7 cellular contexts compared by ENCODE assay signal in genomic region chr17:68205808-68206563, GRCh38. TPM values are rescaled to one million over a fixed set of nuclear protein-coding genes. Genes with fewer than 3 reads are reported as not detected.
A peak's percentile ranks its signal among the peaks of the same experiment; 100 is the strongest.
DNase-seq lines count a peak whose midpoint lies in the region; ATAC-seq and TF ChIP-seq lines count a peak whose summit lies in the region.
"Not testable (repeated sequence)": the region's sequence is repeated elsewhere in the genome, so short reads cannot be mapped to it uniquely, and the experiment has no call there.

No MANE protein-coding gene starts in this region.

- H3K4me2 ChIP-seq in SU-DHL-6 (ENCODE audit: low read depth, low read length, poor library complexity, severe bottlenecking): peak overlapping the region; percentile 81

- H3K4me3 Mint-ChIP-seq in brain: peak overlapping the region; percentile 89 to 98 (median 92)

- not testable (repeated sequence) for H3K27me3 ChIP-seq in SU-DHL-6 (ENCODE audit: low read length); ovary

- intact Hi-C loops in ovary (cut with DNase I): not testable (repeated sequence)

- not testable (repeated sequence) for TF ChIP-seq EP300 in ovary (IDR thresholded peaks at IDR 0.05)

- TF ChIP-seq POLR2A in ovary (IDR thresholded peaks at IDR 0.05): not testable (repeated sequence)

- WGBS in ovary, 3 donors: 1% methylated on average over 15 to 49 of the region's 49 CpGs

- peak overlapping the region; percentile 71 for H3K9ac ChIP-seq in SU-DHL-6 (ENCODE audit: low read length)

- H3K27me3 Mint-ChIP-seq in brain: peaks cover 33% of the 10 kb centered on the region

- not testable (repeated sequence) for TF ChIP-seq CTCF in SU-DHL-6 (IDR thresholded peaks at IDR 0.05; ENCODE audit: insufficient read depth, low read length, poor library complexity, severe bottlenecking); brain (conservative IDR thresholded peaks at IDR 0.05); ovary (IDR thresholded peaks at IDR 0.05)

- ATAC-seq in GM18508 (IDR thresholded peaks at IDR 0.05; ENCODE audit: insufficient read depth, unreplicated experiment) (peak; percentile 2), HG02623 (IDR thresholded peaks at IDR 0.05; ENCODE audit: unreplicated experiment) (peak; percentile 4)

- not testable (repeated sequence) for H3K9me3 ChIP-seq in SU-DHL-6 (ENCODE audit: insufficient read depth, low read length); ovary

- DNase-seq in LHCN-M2 (ENCODE audit: low read depth) (peak; percentile 15), hepatic stellate cell (ENCODE audit: low spot score) (peak; percentile 50), ovary (peak in 1 of 5 donors; percentile 24)

- not testable (repeated sequence) for H4K20me1 ChIP-seq in SU-DHL-6 (ENCODE audit: low read depth, low read length)

- peaks cover 34% of the 10 kb centered on the region; the same call in 1 of the 2 replicates for H3K79me2 ChIP-seq in SU-DHL-6 (ENCODE audit: insufficient read depth, low read length)

- peaks cover 29% of the 10 kb centered on the region for H3K36me3 Mint-ChIP-seq in brain

- H3K4me1 Mint-ChIP-seq in brain: peaks cover 28% of the 10 kb centered on the region

- H3K27ac ChIP-seq in SU-DHL-6 (ENCODE audit: low read depth, low read length): peak overlapping the region; percentile 95
- H3K27ac ChIP-seq in ovary: peak overlapping the region; percentile 66 to 73

- H3K27ac Mint-ChIP-seq in brain: peak overlapping the region; percentile 86 to 96 (median 94)

- H2AFZ ChIP-seq in SU-DHL-6 (ENCODE audit: low read depth, low read length, severe bottlenecking): not testable (repeated sequence)

- H3K4me3 ChIP-seq in SU-DHL-6 (ENCODE audit: insufficient read depth, low read length, poor library complexity, severe bottlenecking) (peak overlapping the region; percentile 74), ovary (peak overlapping the region; percentile 69)

- peaks cover 52% of the 10 kb centered on the region for H3F3A ChIP-seq in SU-DHL-6 (ENCODE audit: insufficient read depth)

- not testable (repeated sequence) for H3K4me1 ChIP-seq in ovary (ENCODE audit: insufficient read depth)

- H3K36me3 ChIP-seq in SU-DHL-6 (ENCODE audit: low read length): peaks cover 11% of the 10 kb centered on the region
- not testable (repeated sequence) for H3K36me3 ChIP-seq in ovary

- H3K9me2 ChIP-seq in SU-DHL-6 (replicated peaks; ENCODE audit: insufficient read depth, low read length): not testable (repeated sequence)

- not testable (repeated sequence) for H3K9me3 Mint-ChIP-seq in brain

RNA-seq across cellular contexts. Expression of gene AMZ2, which starts 41.9 kb away (rescaled TPM):
- total RNA-seq in LHCN-M2 (2014; rRNA removed) (96.8 and 140 TPM in 2 replicates), ovary (10 to 100 TPM; 30.4 to 69.6 (median 61.6) TPM)
- polyA plus RNA-seq in LHCN-M2 (2012): 93.9 TPM
- polyA plus RNA-seq in brain (ENCODE audit: insufficient read depth, low read depth, low replicate concordance) (142 TPM), ovary (100 to 1,000 TPM in 1 of 2 donors, 10 to 100 TPM in 1; 58.8 to 131 TPM)
